ENCODE assay signal across 1 cellular context in genomic region chr17:42183741-42184711, GRCh38.
TF ChIP-seq lines count a peak whose summit lies in the region.

No MANE protein-coding gene starts in this region.

TF ChIP-seq in K562, 482 proteins besides CTCF, POLR2A, EP300 and RAD21 (continued from another document and continues in another):
- 0 out of 2 replicates have a peak, but pooled peaks have one; percentile 30 for TF ChIP-seq ZNF449 (CRISPR knock-in tag; IDR thresholded peaks at IDR 0.05)
- TF ChIP-seq TFE3 (CRISPR knock-in tag; IDR thresholded peaks at IDR 0.05), result no peak
- TF ChIP-seq ARID2 (IDR thresholded peaks at IDR 0.05), result no peak
- TF ChIP-seq TAF1 (IDR thresholded peaks at IDR 0.05; ENCODE audit: control insufficient read depth, extremely low read depth, insufficient read depth, low read length, severe bottlenecking), result peak; percentile 27
- peak; percentile 91 for TF ChIP-seq MAX (CRISPR knock-in tag; IDR thresholded peaks at IDR 0.05)
- TF ChIP-seq ATF2 (CRISPR knock-in tag; IDR thresholded peaks at IDR 0.05), result 0 out of 2 replicates have a peak, but pooled peaks have one; percentile 49
- peak; percentile 57; the same call in 1 of the 2 replicates for TF ChIP-seq PHB (CRISPR knock-in tag; IDR thresholded peaks at IDR 0.05)
- no peak for TF ChIP-seq RFX5 (IDR thresholded peaks at IDR 0.05; ENCODE audit: low read depth, low read length)
- peak; percentile 54 for TF ChIP-seq HCFC1 (IDR thresholded peaks at IDR 0.05; ENCODE audit: low read depth, low read length)
- peak; percentile 95 for TF ChIP-seq ZBTB7A (IDR thresholded peaks at IDR 0.05; ENCODE audit: borderline replicate concordance, control insufficient read depth, low read depth, low read length)
- 0 out of 2 replicates have a peak, but pooled peaks have one; percentile 30 for TF ChIP-seq ARID4B (CRISPR knock-in tag; IDR thresholded peaks at IDR 0.05)
- 0 out of 2 replicates have a peak, but pooled peaks have one; percentile 17 for TF ChIP-seq CREB1 (IDR thresholded peaks at IDR 0.05)
- peak; percentile 42; the same call in 1 of the 2 replicates for TF ChIP-seq CREB1 (CRISPR knock-in tag; IDR thresholded peaks at IDR 0.05)
- peak; percentile 97 to 99 for TF ChIP-seq E2F6 (IDR thresholded peaks at IDR 0.05; ENCODE audit: borderline replicate concordance in 1 of 2, extremely low read depth in 1 of 2, insufficient read depth in 1 of 2, insufficient read length in 1 of 2, low read depth in 1 of 2, low read length in 1 of 2, poor library complexity in 1 of 2, severe bottlenecking in 1 of 2)
- TF ChIP-seq ZBTB17 (CRISPR knock-in tag; IDR thresholded peaks at IDR 0.05), result 0 out of 2 replicates have a peak, but pooled peaks have one; percentile 43
- TF ChIP-seq CREB3 (tag; conservative IDR thresholded peaks at IDR 0.05; ENCODE audit: low read depth), result no peak
- no peak for TF ChIP-seq SAFB2 (IDR thresholded peaks at IDR 0.05; ENCODE audit: borderline replicate concordance, low read depth, low read length, severe bottlenecking)
- peak in 1 of 2 experiments; percentile 28; a peak in 2 of 4 replicates for TF ChIP-seq MNT (conservative IDR thresholded peaks at IDR 0.05)
- peak; percentile 47; the same call in 1 of the 2 replicates for TF ChIP-seq ATF7 (IDR thresholded peaks at IDR 0.05)
- peak; percentile 85 for TF ChIP-seq MYC (IDR thresholded peaks at IDR 0.05; ENCODE audit: low read depth, low read length)
- TF ChIP-seq MYC (CRISPR knock-in tag; IDR thresholded peaks at IDR 0.05; ENCODE audit: borderline replicate concordance, low read depth), result no peak
- peak in 1 of 2 experiments; percentile 70; a peak in 1 of 3 replicates for TF ChIP-seq CBX3 (IDR thresholded peaks at IDR 0.05; ENCODE audit: borderline replicate concordance in 1 of 2, low read length in 2 of 2)
- no peak; the same call in 1 of the 2 replicates for TF ChIP-seq SIN3B (IDR thresholded peaks at IDR 0.05; ENCODE audit: low read depth)
- peak; percentile 47; the same call in 1 of the 2 replicates for TF ChIP-seq HIVEP1 (CRISPR knock-in tag; IDR thresholded peaks at IDR 0.05)
- TF ChIP-seq NELFE (IDR thresholded peaks at IDR 0.05; ENCODE audit: insufficient read depth, insufficient read length), result no peak
- TF ChIP-seq TRIM28 (IDR thresholded peaks at IDR 0.05), result no peak
- peak in 1 of 2 experiments; percentile 51; a peak in 1 of 4 replicates for TF ChIP-seq ZNF639 (CRISPR knock-in tag; conservative IDR thresholded peaks at IDR 0.05 in 1 of 2, IDR thresholded peaks at IDR 0.05 in 1 of 2)
- TF ChIP-seq ZNF764 (CRISPR knock-in tag; IDR thresholded peaks at IDR 0.05; ENCODE audit: low read depth), result peak; percentile 44; the same call in 1 of the 2 replicates
- peak; percentile 82 for TF ChIP-seq LCOR (CRISPR knock-in tag; IDR thresholded peaks at IDR 0.05)
- 0 out of 2 replicates have a peak, but pooled peaks have one; percentile 29 for TF ChIP-seq TAF7 (tag; IDR thresholded peaks at IDR 0.05)
- peak; percentile 4; the same call in 1 of the 2 replicates for TF ChIP-seq FOSL1 (tag; conservative IDR thresholded peaks at IDR 0.05)
- TF ChIP-seq JUND (IDR thresholded peaks at IDR 0.05; ENCODE audit: borderline replicate concordance, low read depth, low read length), result 0 out of 2 replicates have a peak, but pooled peaks have one; percentile 22
- TF ChIP-seq JUND (tag; IDR thresholded peaks at IDR 0.05; ENCODE audit: borderline replicate concordance, low read depth, low read length), result no peak; the same call in 2 of the 3 replicates
- no peak for TF ChIP-seq NFRKB (IDR thresholded peaks at IDR 0.05; ENCODE audit: low read depth)
- TF ChIP-seq MEIS2 (IDR thresholded peaks at IDR 0.05; ENCODE audit: partially characterized antibody), result peak; percentile 82
- peak; percentile 39 for TF ChIP-seq SAP30 (IDR thresholded peaks at IDR 0.05; ENCODE audit: borderline replicate concordance, insufficient read depth, low read depth, low read length, poor library complexity, severe bottlenecking)
- TF ChIP-seq NR2C2 (CRISPR knock-in tag; IDR thresholded peaks at IDR 0.05), result no peak
- peak; percentile 43; the same call in 1 of the 2 replicates for TF ChIP-seq NR2C2 (tag; IDR thresholded peaks at IDR 0.05)
- no peak for TF ChIP-seq SRSF1 (IDR thresholded peaks at IDR 0.05; ENCODE audit: low read depth, low read length)
- TF ChIP-seq ZBTB12 (CRISPR knock-in tag; IDR thresholded peaks at IDR 0.05), result no peak
